ENCODE assay signal across 6 cellular contexts in genomic region chr19:2235396-2236284, GRCh38. TPM values are rescaled to one million over a fixed set of nuclear protein-coding genes. Genes with fewer than 3 reads are reported as not detected.
DNase-seq lines count a peak whose midpoint lies in the region; ATAC-seq, FAIRE-seq and TF ChIP-seq lines count a peak whose summit lies in the region.

No MANE protein-coding gene starts in this region.

- peak overlapping the region; percentile 95 for H3K9ac ChIP-seq in SK-N-SH

- 0% methylated on average over 14 of the region's 73 CpGs for WGBS in SK-N-SH (ENCODE audit: low lambda C conversion rate)
- WGBS in iPS DF 6.9 (ENCODE audit: insufficient coverage, insufficient read length): no CpG with 5 or more reads among the region's 73 CpGs
- under 1% methylated on average over 73 of the region's 73 CpGs for WGBS in urinary bladder

- TF ChIP-seq RAD21 in SK-N-SH (IDR thresholded peaks at IDR 0.05; ENCODE audit: low read length): no peak

- no peaks in the 10 kb centered on the region for H3K9me2 ChIP-seq in SK-N-SH

- H3K27ac ChIP-seq in SK-N-SH (ENCODE audit: low read depth in 2 of 2, low read length in 1 of 2) (peak overlapping the region; percentile 68 to 93), iPS DF 6.9 (ENCODE audit: low read length) (no peak overlapping the region), urinary bladder (ENCODE audit: low read depth) (peak overlapping the region; percentile 65)

- H3K27me3 ChIP-seq in SK-N-SH (ENCODE audit: insufficient read depth) (no peaks in the 10 kb centered on the region), iPS DF 6.9 (ENCODE audit: control insufficient read depth, insufficient read depth, low read length) (no peaks in the 10 kb centered on the region)

- H3K4me3 ChIP-seq in SK-N-SH (ENCODE audit: low read depth in 2 of 2, low read length in 1 of 2) (peak overlapping the region; percentile 76 to 89), iPS DF 6.9 (ENCODE audit: low read length) (peak overlapping the region; percentile 88), urinary bladder (ENCODE audit: low read depth, low read length) (peak overlapping the region; percentile 90)

- no peak for TF ChIP-seq CTCF in SK-N-SH (IDR thresholded peaks at IDR 0.05)

- FAIRE-seq in GM12892 (lab: Jason Lieb, UNC): peak; percentile 51

- no peak for DNase-seq in GM12892 (ENCODE audit: insufficient read length)
- DNase-seq in SK-N-SH: peak; percentile 58
- no peak for DNase-seq in iPS DF 6.9 (ENCODE audit: low read depth, low spot score)
- no peak for DNase-seq in GM19240 (ENCODE audit: insufficient read length, low spot score)

- peaks cover 48% of the 10 kb centered on the region for H4K20me1 ChIP-seq in SK-N-SH (ENCODE audit: insufficient read depth)

- peak; percentile 9 for ATAC-seq in HG02970 (IDR thresholded peaks at IDR 0.05; ENCODE audit: low FRiP score, unreplicated experiment)

- CTCF ChIA-PET in SK-N-SH (lab: Yijun Ruan, JAX): interaction anchor here (0.5 to 8.9 kb wide), 26 partner anchors 11 to 179 kb away, joined by 3 to 116 read pairs (median 4); partner anchors contain the start of genes JSRP1 and LINGO3

- H3F3A ChIP-seq in SK-N-SH (replicated peaks; ENCODE audit: insufficient read depth): peaks cover 31% of the 10 kb centered on the region

- H3K4me1 ChIP-seq in SK-N-SH (ENCODE audit: control insufficient read depth in 1 of 2, insufficient read depth in 2 of 2, low read depth in 1 of 2, low read length in 1 of 2): peaks cover 19 to 44% of the 10 kb centered on the region in 2 experiments; a peak in 3 of 4 replicates
- no peaks in the 10 kb centered on the region; the same call in 1 of the 2 replicates for H3K4me1 ChIP-seq in iPS DF 6.9 (ENCODE audit: control insufficient read depth, insufficient read depth, low read length)
- H3K4me1 ChIP-seq in urinary bladder (ENCODE audit: insufficient read depth): peaks cover 2% of the 10 kb centered on the region

- H3K9me3 ChIP-seq in SK-N-SH (no peaks in the 10 kb centered on the region), iPS DF 6.9 (ENCODE audit: control insufficient read depth, insufficient read depth, low read length) (no peaks in the 10 kb centered on the region)

- no peak for TF ChIP-seq EP300 in SK-N-SH (IDR thresholded peaks at IDR 0.05; ENCODE audit: borderline replicate concordance in 1 of 2, low read depth in 1 of 2, low read length in 1 of 2)

- H3K79me2 ChIP-seq in SK-N-SH (ENCODE audit: insufficient read depth): peaks cover 84% of the 10 kb centered on the region

- H3K36me3 ChIP-seq in SK-N-SH (replicated peaks in 1 of 2; ENCODE audit: control insufficient read depth in 1 of 2, insufficient read depth in 2 of 2, low read length in 1 of 2) (peaks cover 9 to 20% of the 10 kb centered on the region in 2 experiments), iPS DF 6.9 (ENCODE audit: control insufficient read depth, insufficient read depth, low read length) (peaks cover 5% of the 10 kb centered on the region; the same call in 1 of the 2 replicates), urinary bladder (ENCODE audit: insufficient read depth) (no peaks in the 10 kb centered on the region)

- peak; percentile 28 for TF ChIP-seq POLR2A in GM12892 (IDR thresholded peaks at IDR 0.05; ENCODE audit: low read depth, low read length)

- POLR2A ChIA-PET in SK-N-SH (lab: Yijun Ruan, JAX): interaction anchor here (0.7 to 1.6 kb wide), 3 partner anchors 35 to 81 kb away, joined by 3 to 7 read pairs (median 3); no protein-coding TSS in a partner anchor

- H3K4me2 ChIP-seq in SK-N-SH: peak overlapping the region; percentile 98

- H2AFZ ChIP-seq in SK-N-SH (ENCODE audit: low read depth): 0 out of 2 replicates have a peak overlapping the region, but pooled peaks have one; percentile 19

TF ChIP-seq in SK-N-SH, 30 proteins besides CTCF, POLR2A, EP300 and RAD21:
- TF ChIP-seq NRF1 (IDR thresholded peaks at IDR 0.05; ENCODE audit: low read depth, low read length) (no peak), YY1 (IDR thresholded peaks at IDR 0.05; ENCODE audit: low read depth) (peak; percentile 23; the same call in 1 of the 2 replicates)

RNA-seq across cellular contexts. Expression of gene PLEKHJ1, which starts 0.5 kb away (rescaled TPM):
- 41.7 TPM for polyA plus RNA-seq in GM12892 (2012; ENCODE audit: missing spikeins)
- polyA plus RNA-seq in SK-N-SH (2012; rRNA removed) (128 and 151 TPM in 2 replicates), urinary bladder (60.9 TPM)
- polyA plus RNA-seq in SK-N-SH (2012; cell fraction: cytosol; rRNA removed): 82.0 and 106 TPM in 2 replicates
- 251 and 261 TPM in 2 replicates for polyA plus RNA-seq in SK-N-SH (2012; cell fraction: nucleus; rRNA removed)
- 30.6 TPM for total RNA-seq in urinary bladder

RNA-seq across cellular contexts. Expression of gene SF3A2, which starts 1.0 kb away (rescaled TPM):
- polyA plus RNA-seq in GM12892 (2012; ENCODE audit: missing spikeins): 15.6 TPM
- polyA plus RNA-seq in SK-N-SH (2012; rRNA removed): 35.0 and 55.8 TPM in 2 replicates
- polyA plus RNA-seq in SK-N-SH (2012; cell fraction: cytosol; rRNA removed): 18.7 and 29.3 TPM in 2 replicates
- polyA plus RNA-seq in SK-N-SH (2012; cell fraction: nucleus; rRNA removed): 271 and 351 TPM in 2 replicates
- 32.5 TPM for total RNA-seq in urinary bladder
- 69.9 TPM for polyA plus RNA-seq in urinary bladder

RNA-seq across cellular contexts. Expression of gene AMH, which starts 13.5 kb away (rescaled TPM):
- polyA plus RNA-seq in GM12892 (2012; ENCODE audit: missing spikeins): not detected
- 16.0 and 18.1 TPM in 2 replicates for polyA plus RNA-seq in SK-N-SH (2012; rRNA removed)
- 1.4 and 2.7 TPM in 2 replicates for polyA plus RNA-seq in SK-N-SH (2012; cell fraction: cytosol; rRNA removed)
- polyA plus RNA-seq in SK-N-SH (2012; cell fraction: nucleus; rRNA removed): 255 and 564 TPM in 2 replicates
- not detected for total RNA-seq in urinary bladder
- 0.44 TPM for polyA plus RNA-seq in urinary bladder

RNA-seq across cellular contexts. Expression of gene JSRP1, which starts 20.6 kb away (rescaled TPM):
- 0.64 TPM for polyA plus RNA-seq in GM12892 (2012; ENCODE audit: missing spikeins)
- polyA plus RNA-seq in SK-N-SH (2012; rRNA removed): 0.76 and 0.88 TPM in 2 replicates
- 0.58 and 0.66 TPM in 2 replicates for polyA plus RNA-seq in SK-N-SH (2012; cell fraction: cytosol; rRNA removed)
- 0.75 and 1.8 TPM in 2 replicates for polyA plus RNA-seq in SK-N-SH (2012; cell fraction: nucleus; rRNA removed)
- 1.6 TPM for total RNA-seq in urinary bladder
- polyA plus RNA-seq in urinary bladder: 1.3 TPM

RNA-seq across cellular contexts. Expression of gene PEAK3, which starts 46.3 kb away (rescaled TPM):
- polyA plus RNA-seq in GM12892 (2012; ENCODE audit: missing spikeins): 0.85 TPM
- polyA plus RNA-seq in SK-N-SH (2012; rRNA removed): not detected in 2 replicates
- polyA plus RNA-seq in SK-N-SH (2012; cell fraction: cytosol; rRNA removed): not detected in 2 replicates
- not detected in 2 replicates for polyA plus RNA-seq in SK-N-SH (2012; cell fraction: nucleus; rRNA removed)
- total RNA-seq in urinary bladder: not detected
- polyA plus RNA-seq in urinary bladder: 0.58 TPM
